ENCODE assay signal across 17 cellular contexts in the genomic region with DNA sequence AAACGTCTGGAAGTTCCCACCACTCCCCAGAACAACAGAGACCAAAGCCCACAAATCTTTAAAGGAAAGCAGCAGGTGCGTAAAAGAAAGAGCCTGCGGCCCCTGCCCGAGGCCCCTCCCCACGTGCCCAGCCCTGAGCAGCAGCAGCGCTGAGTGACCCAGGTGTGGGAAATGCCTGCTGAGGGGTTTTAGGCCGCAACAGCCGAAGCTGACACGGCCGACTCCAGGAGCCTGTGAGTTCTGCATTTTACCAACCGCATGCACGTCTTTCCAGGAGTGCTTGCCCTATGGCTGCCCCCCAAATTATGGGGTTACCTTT. TPM values are rescaled to one million over a fixed set of nuclear protein-coding genes. Genes with fewer than 3 reads are reported as not detected.
DNase-seq lines count a peak whose midpoint lies in the region; ATAC-seq lines count a peak whose summit lies in the region.
"Had no signal": no experiment of that assay in that cellular context is flagged by ENCODE, and none has a peak within 500 bp of the region (broad histone marks: within the 10 kb centered on the region; RNA-seq: fewer than 3 reads in every experiment).

No MANE protein-coding gene starts in this region.

- peak overlapping the region; percentile 97 for H2AK5ac ChIP-seq in neuronal stem cell (ENCODE audit: low read depth, low read length)

- H3K4ac ChIP-seq in neuronal stem cell (ENCODE audit: low read length) = no peak overlapping the region

- no peak overlapping the region for H4K91ac ChIP-seq in neuronal stem cell (ENCODE audit: low read depth, low read length, poor library complexity)

- peak overlapping the region; percentile 77 for H2BK5ac ChIP-seq in neuronal stem cell (ENCODE audit: low read length)

- peak overlapping the region; percentile 50 for H2BK120ac ChIP-seq in neuronal stem cell (ENCODE audit: low read depth, low read length)

- no peak overlapping the region for H2AFZ ChIP-seq in neuronal stem cell (ENCODE audit: low read length)

- H3K4me3 Mint-ChIP-seq in activated CD8-positive, alpha-beta memory T cell treated with anti-CD3 and anti-CD28 coated beads, Interleukin-2, amount 10 ng/mL, durations not matched to agents 7 days and 5 days = no peak overlapping the region
- H3K4me3 Mint-ChIP-seq: CD14-positive monocyte; CD8-positive, alpha-beta T cell had no signal

- CTCF ChIA-PET in activated CD8-positive, alpha-beta memory T cell treated with anti-CD3 and anti-CD28 coated beads, Interleukin-2, amount 10 ng/mL, durations not matched to agents 7 days and 5 days (lab: Charles Lee) = no interaction called here

- peaks cover 15 to 19% of the 10 kb centered on the region in 2 donors for H3K4me1 ChIP-seq in neuronal stem cell (ENCODE audit: control insufficient read depth in 2 of 2, insufficient read depth in 1 of 2, low read depth in 1 of 2, low read length in 2 of 2)

- peaks cover 0 to 4% of the 10 kb centered on the region in 2 donors for H3K36me3 ChIP-seq in neuronal stem cell (replicated peaks in 1 of 2; ENCODE audit: control insufficient read depth in 2 of 2, insufficient read depth in 2 of 2, low read length in 2 of 2)

- peak; percentile 31 for DNase-seq in activated CD8-positive, alpha-beta memory T cell treated with anti-CD3 and anti-CD28 coated beads, Interleukin-2, amount 10 ng/mL, durations not matched to agents 7 days and 5 days
- no peak for DNase-seq in activated CD8-positive, alpha-beta memory T cell treated with anti-CD3 and anti-CD28 coated beads, Interleukin-2, amount 50 U/mL, for 4 hours
- peak; percentile 19 for DNase-seq in iPS-NIHi11 (ENCODE audit: low spot score)
- DNase-seq in neuronal stem cell (ENCODE audit: low spot score) = no peak
- DNase-seq in activated CD4-positive, alpha-beta T cell treated with anti-CD3 and anti-CD28 coated beads for 1 hour = no peak
- DNase-seq in LoVo (ENCODE audit: low spot score) = no peak
- no peak for DNase-seq in activated naive CD4-positive, alpha-beta T cell (lab: John Stamatoyannopoulos, UW)
- DNase-seq: CD8-positive, alpha-beta T cell; DMS53; GF-D8; GOT3 had no signal

- peak overlapping the region; percentile 41 for H2BK15ac ChIP-seq in neuronal stem cell (ENCODE audit: low read length)

- H3K27ac ChIP-seq in neuronal stem cell (replicated peaks; ENCODE audit: low read length) = peak overlapping the region; percentile 33
- H3K27ac ChIP-seq: 22Rv1 had no signal

- WGBS in neuronal stem cell (ENCODE audit: extremely low coverage in 2 of 2, insufficient read length in 2 of 2, insufficient replicate concordance in 1 of 2), 2 donors = no CpG with 5 or more reads among the region's 12 CpGs

- no peak overlapping the region for H3K9ac ChIP-seq in neuronal stem cell (ENCODE audit: low read depth, low read length, poor library complexity)

- H3K27me3 Mint-ChIP-seq in activated CD8-positive, alpha-beta memory T cell treated with anti-CD3 and anti-CD28 coated beads, Interleukin-2, amount 10 ng/mL, durations not matched to agents 7 days and 5 days = peaks cover 11% of the 10 kb centered on the region

- ATAC-seq in activated CD8-positive, alpha-beta memory T cell treated with anti-CD3 and anti-CD28 coated beads, Interleukin-2, amount 10 ng/mL, durations not matched to agents 7 days and 5 days = no peak
- ATAC-seq in HG03159 (IDR thresholded peaks at IDR 0.05; ENCODE audit: unreplicated experiment) = no peak
- ATAC-seq: CD8-positive, alpha-beta T cell; HCT116 had no signal

- H3K27ac Mint-ChIP-seq in activated CD8-positive, alpha-beta memory T cell treated with anti-CD3 and anti-CD28 coated beads, Interleukin-2, amount 10 ng/mL, durations not matched to agents 7 days and 5 days = no peak overlapping the region
- H3K27ac Mint-ChIP-seq: CD14-positive monocyte; CD8-positive, alpha-beta T cell had no signal

- H3K9me3 ChIP-seq in neuronal stem cell (replicated peaks in 1 of 2; ENCODE audit: control insufficient read depth in 2 of 2, insufficient read depth in 1 of 2, low read depth in 1 of 2, low read length in 2 of 2) = no peaks in the 10 kb centered on the region
- H3K9me3 ChIP-seq: Caco-2 had no signal

- H3K14ac ChIP-seq in neuronal stem cell (ENCODE audit: low read length) = peak overlapping the region; percentile 94

- H3K36me3 Mint-ChIP-seq in activated CD8-positive, alpha-beta memory T cell treated with anti-CD3 and anti-CD28 coated beads, Interleukin-2, amount 10 ng/mL, durations not matched to agents 7 days and 5 days = no peaks in the 10 kb centered on the region
- H3K36me3 Mint-ChIP-seq: CD14-positive monocyte; CD8-positive, alpha-beta T cell had no signal

- H3K27me3 ChIP-seq in neuronal stem cell (ENCODE audit: control insufficient read depth in 3 of 3, insufficient read depth in 3 of 3, low read depth in 1 of 3, low read length in 3 of 3) = peaks cover 0 to 4% (median 2%) of the 10 kb centered on the region in 3 experiments

- no peak overlapping the region for H3K4me3 ChIP-seq in neuronal stem cell (ENCODE audit: low read length in 2 of 2)

- no peaks in the 10 kb centered on the region for H3K9me3 Mint-ChIP-seq in activated CD8-positive, alpha-beta memory T cell treated with anti-CD3 and anti-CD28 coated beads, Interleukin-2, amount 10 ng/mL, durations not matched to agents 7 days and 5 days (ENCODE audit: low read depth)
- H3K9me3 Mint-ChIP-seq: CD8-positive, alpha-beta T cell had no signal

- no peak overlapping the region for H3K23ac ChIP-seq in neuronal stem cell (ENCODE audit: low read depth, low read length, poor library complexity)

- no peak overlapping the region for H4K8ac ChIP-seq in neuronal stem cell (ENCODE audit: low read depth, low read length)

- H3K4me2 ChIP-seq in neuronal stem cell (ENCODE audit: insufficient read depth, low read length, poor library complexity, severe bottlenecking) = no peak overlapping the region

- H3K18ac ChIP-seq in neuronal stem cell (ENCODE audit: low read length) = peak overlapping the region; percentile 48

- H3K4me1 Mint-ChIP-seq in activated CD8-positive, alpha-beta memory T cell treated with anti-CD3 and anti-CD28 coated beads, Interleukin-2, amount 10 ng/mL, durations not matched to agents 7 days and 5 days = no peaks in the 10 kb centered on the region
- H3K4me1 Mint-ChIP-seq: CD14-positive monocyte had no signal

- H3K79me1 ChIP-seq in neuronal stem cell (ENCODE audit: low read depth, low read length) = peaks cover 8% of the 10 kb centered on the region

- peak overlapping the region; percentile 94 for H2BK12ac ChIP-seq in neuronal stem cell (ENCODE audit: low read length)

RNA-seq across cellular contexts. Expression of a gene that starts 1.6 kb away (rescaled TPM):
- total RNA-seq in activated CD8-positive, alpha-beta memory T cell treated with anti-CD3 and anti-CD28 coated beads, Interleukin-2, amount 10 ng/mL, durations not matched to agents 7 days and 5 days = under 1 TPM in 1 of 2 experiments, not detected in 1; 0.32 TPM
- 6.4 TPM for polyA plus RNA-seq in neuronal stem cell (2013, experiment 1 of 2)
- polyA plus RNA-seq in neuronal stem cell (2013, experiment 2 of 2) = 6.1 TPM
- total RNA-seq: A673; CD8-positive, alpha-beta T cell had no signal

Comparison
In these comparisons a context has a peak if more than half of its experiments do, and no peak if none do; other contexts are left out.
1. DNase-seq: peak in activated CD8-positive, alpha-beta memory T cell treated with anti-CD3 and anti-CD28 coated beads, Interleukin-2, amount 10 ng/mL, durations not matched to agents 7 days and 5 days (single experiment) and iPS-NIHi11 (single experiment); none in activated CD8-positive, alpha-beta memory T cell treated with anti-CD3 and anti-CD28 coated beads, Interleukin-2, amount 50 U/mL, for 4 hours (single experiment), neuronal stem cell (single experiment), activated CD4-positive, alpha-beta T cell treated with anti-CD3 and anti-CD28 coated beads for 1 hour (single experiment), LoVo (single experiment) and activated naive CD4-positive, alpha-beta T cell (0 of 4).